ENCODE assay signal across 2 cellular contexts in genomic region chr11:17259931-17260499, GRCh38.
TF ChIP-seq lines count a peak whose summit lies in the region.

No MANE protein-coding gene starts in this region.

TF ChIP-seq in HepG2, 621 proteins besides CTCF, POLR2A, EP300 and RAD21:
- TF ChIP-seq ATF7 (IDR thresholded peaks at IDR 0.05): peak; percentile 89
- no peak for TF ChIP-seq ATF7 (CRISPR knock-in tag; IDR thresholded peaks at IDR 0.05)
- no peak for TF ChIP-seq ZNF609 (CRISPR knock-in tag; IDR thresholded peaks at IDR 0.05; ENCODE audit: borderline replicate concordance)
- no peak for TF ChIP-seq ZNF570 (CRISPR knock-in tag; IDR thresholded peaks at IDR 0.05; ENCODE audit: borderline replicate concordance)
- TF ChIP-seq HES4 (CRISPR knock-in tag; IDR thresholded peaks at IDR 0.05; ENCODE audit: borderline replicate concordance): no peak
- TF ChIP-seq CREB1 (IDR thresholded peaks at IDR 0.05): peak; percentile 88
- TF ChIP-seq CREB1 (CRISPR knock-in tag; IDR thresholded peaks at IDR 0.05): no peak
- no peak for TF ChIP-seq HHEX (CRISPR knock-in tag; IDR thresholded peaks at IDR 0.05)

TF ChIP-seq in K562, 482 proteins besides CTCF, POLR2A, EP300 and RAD21:
- TF ChIP-seq ATF3 (IDR thresholded peaks at IDR 0.05) (peak; percentile 82), ATF3 (CRISPR knock-in tag; conservative IDR thresholded peaks at IDR 0.05) (no peak), FIP1L1 (IDR thresholded peaks at IDR 0.05; ENCODE audit: low read depth, low read length, poor library complexity, severe bottlenecking) (no peak), SRF (CRISPR knock-in tag; IDR thresholded peaks at IDR 0.05) (peak; percentile 82 to 95), ATF1 (CRISPR knock-in tag; IDR thresholded peaks at IDR 0.05) (no peak), ATF1 (tag; IDR thresholded peaks at IDR 0.05) (peak; percentile 90), ZNF24 (IDR thresholded peaks at IDR 0.05) (peak; percentile 89), CREB1 (IDR thresholded peaks at IDR 0.05) (peak; percentile 66), CREB1 (CRISPR knock-in tag; IDR thresholded peaks at IDR 0.05) (no peak; the same call in 1 of the 2 replicates), BMI1 (IDR thresholded peaks at IDR 0.05; ENCODE audit: low read length) (no peak), EHMT2 (IDR thresholded peaks at IDR 0.05) (peak; percentile 13; the same call in 1 of the 2 replicates), NCOA1 (IDR thresholded peaks at IDR 0.05; ENCODE audit: low read depth) (peak; percentile 64), RBFOX2 (IDR thresholded peaks at IDR 0.05; ENCODE audit: low read depth, low read length) (no peak), ERF (CRISPR knock-in tag; IDR thresholded peaks at IDR 0.05) (no peak), CREM (IDR thresholded peaks at IDR 0.05; ENCODE audit: low read depth) (peak; percentile 70), KLF1 (tag; IDR thresholded peaks at IDR 0.05) (0 out of 2 replicates have a peak, but pooled peaks have one; percentile 32), CEBPG (CRISPR knock-in tag; IDR thresholded peaks at IDR 0.05) (peak; percentile 48; the same call in 1 of the 2 replicates), CEBPG (tag; conservative IDR thresholded peaks at IDR 0.05 in 1 of 2, IDR thresholded peaks at IDR 0.05 in 1 of 2) (peak in 1 of 2 experiments; percentile 64; a peak in 1 of 4 replicates), ATF7 (IDR thresholded peaks at IDR 0.05) (peak; percentile 82), MTA3 (IDR thresholded peaks at IDR 0.05; ENCODE audit: borderline replicate concordance) (peak; percentile 37; the same call in 1 of the 2 replicates)
